21 cellular contexts compared by ENCODE assay signal in the genomic region with DNA sequence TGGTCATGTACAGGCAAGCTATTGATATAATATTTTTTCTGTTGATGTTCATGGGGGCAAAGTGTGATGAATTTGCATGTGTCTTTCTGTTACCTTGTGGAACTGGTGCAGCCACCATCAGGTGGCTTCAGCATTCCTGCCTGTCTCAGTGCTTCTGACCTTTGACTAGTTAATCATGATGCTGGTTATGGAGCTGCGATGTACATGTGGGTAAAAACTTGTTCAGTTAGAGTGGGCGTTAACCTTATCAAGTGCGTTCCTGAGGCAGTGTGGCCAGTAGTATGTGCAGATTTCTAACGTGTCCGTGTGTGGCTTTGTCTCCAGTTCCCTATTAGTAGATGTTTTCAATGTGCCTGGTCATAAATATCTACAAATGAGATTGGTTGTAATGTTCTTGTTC.
DNase-seq lines count a peak whose midpoint lies in the region; FAIRE-seq and TF ChIP-seq lines count a peak whose summit lies in the region.
"Had no signal": no experiment of that assay in that cellular context is flagged by ENCODE, and none has a peak within 500 bp of the region (broad histone marks: within the 10 kb centered on the region; RNA-seq: fewer than 3 reads in every experiment).

No MANE protein-coding gene starts in this region.

- H3K23ac ChIP-seq in trophoblast cell (ENCODE audit: low read length): no peak overlapping the region

- no peak overlapping the region for H4K12ac ChIP-seq in trophoblast cell (ENCODE audit: low read depth, low read length)

- H3K4me3 ChIP-seq in keratinocyte (ENCODE audit: control insufficient read depth in 2 of 3, extremely low read depth in 1 of 3, insufficient read depth in 2 of 3, low read depth in 1 of 3, low read length in 3 of 3) (no peak overlapping the region), trophoblast cell (ENCODE audit: low read depth, low read length) (no peak overlapping the region)
- H3K4me3 ChIP-seq: A549, GM23338 had no signal

- peak; percentile 14 for DNase-seq in NCI-H2227 (lab: John Stamatoyannopoulos, UW; ENCODE audit: unreplicated experiment)
- no peak for DNase-seq in NCI-H2227 treated with DMSO at 0.1 percent for 48 hours (lab: John Stamatoyannopoulos, UW)
- peak; percentile 15 for DNase-seq in OCI-M1 (lab: John Stamatoyannopoulos, UW)
- no peak for DNase-seq in keratinocyte (ENCODE audit: low read depth, low spot score)
- peak; percentile 78 to 88 for DNase-seq in trophoblast cell
- no peak for DNase-seq in MV-4-11 (lab: John Stamatoyannopoulos, UW)
- DNase-seq in GM19238 (ENCODE audit: insufficient read length, low spot score): no peak
- no peak for DNase-seq in GOT3 (lab: John Stamatoyannopoulos, UW)
- DNase-seq: AML-193; CD4-positive, alpha-beta T cell; GDM1; H9 had no signal

- no peak overlapping the region for H3K18ac ChIP-seq in trophoblast cell (ENCODE audit: low read length)

- H3K36me3 ChIP-seq in keratinocyte (ENCODE audit: control insufficient read depth in 2 of 2, extremely low read depth in 1 of 2, insufficient read depth in 2 of 2, low read length in 2 of 2): no peaks in the 10 kb centered on the region
- H3K36me3 ChIP-seq in trophoblast cell (ENCODE audit: control insufficient read depth in 1 of 2, insufficient read depth in 2 of 2, low read length in 2 of 2): no peaks in the 10 kb centered on the region

- H3K9me3 ChIP-seq in keratinocyte (ENCODE audit: control insufficient read depth, low read depth, low read length) (no peaks in the 10 kb centered on the region), trophoblast cell (ENCODE audit: insufficient read depth, low read depth, low read length) (no peaks in the 10 kb centered on the region)
- H3K9me3 ChIP-seq: A549, Caco-2 had no signal

- no peak overlapping the region for H4K91ac ChIP-seq in trophoblast cell (ENCODE audit: low read depth, low read length)

- H2BK5ac ChIP-seq in trophoblast cell (ENCODE audit: low read depth, low read length, poor library complexity): no peak overlapping the region

- no peak overlapping the region for H2BK12ac ChIP-seq in trophoblast cell (ENCODE audit: low read length)

- H2BK120ac ChIP-seq in trophoblast cell (ENCODE audit: insufficient read depth, low read length, poor library complexity): no peak overlapping the region

- no peak for TF ChIP-seq CTCF in keratinocyte (optimal IDR thresholded peaks at IDR 0.05 in 1 of 3, IDR thresholded peaks at IDR 0.05 in 1 of 3, conservative IDR thresholded peaks at IDR 0.05 in 1 of 3; ENCODE audit: extremely low read depth in 1 of 3, insufficient read depth in 2 of 3, low read length in 3 of 3)

- H3K4me1 ChIP-seq in keratinocyte (ENCODE audit: control insufficient read depth, extremely low read depth, insufficient read depth, low read length): no peaks in the 10 kb centered on the region
- no peaks in the 10 kb centered on the region for H3K4me1 ChIP-seq in trophoblast cell (ENCODE audit: control insufficient read depth in 1 of 2, insufficient read depth in 2 of 2, low read length in 2 of 2)
- H3K4me1 ChIP-seq: A549 had no signal

- H3K9ac ChIP-seq in keratinocyte (ENCODE audit: control insufficient read depth, extremely low read depth, insufficient read depth, low read length) (no peak overlapping the region), trophoblast cell (ENCODE audit: low read length) (no peak overlapping the region)

- WGBS in trophoblast cell (ENCODE audit: extremely low coverage, insufficient coverage, insufficient read length): no CpG with 5 or more reads among the region's 5 CpGs

- no peak for FAIRE-seq in keratinocyte (lab: Jason Lieb, UNC)
- FAIRE-seq: A549, D721Med, GM12892, GM18507, HepG2 had no signal

- no peaks in the 10 kb centered on the region for H3K27me3 ChIP-seq in keratinocyte (ENCODE audit: control insufficient read depth, extremely low read depth, insufficient read depth, low read length)
- H3K27me3 ChIP-seq in trophoblast cell (ENCODE audit: insufficient read depth, low read length): no peaks in the 10 kb centered on the region

- no peaks in the 10 kb centered on the region for H3K79me2 ChIP-seq in keratinocyte (ENCODE audit: control insufficient read depth, insufficient read depth, low read length)
- H3K79me2 ChIP-seq in trophoblast cell (ENCODE audit: control insufficient read depth, insufficient read depth, low read length, poor library complexity): no peaks in the 10 kb centered on the region

- no peak overlapping the region for H4K8ac ChIP-seq in trophoblast cell (ENCODE audit: low read depth, low read length)

- no peak overlapping the region for H3K14ac ChIP-seq in trophoblast cell (ENCODE audit: low read length)

- dilution Hi-C loops in keratinocyte (cut with MboI; ENCODE audit: extremely low pct_ligation_motif_present, low sequenced_read_pairs): no loop called here

- H4K20me1 ChIP-seq in keratinocyte (ENCODE audit: control insufficient read depth, extremely low read depth, insufficient read depth, low read length): no peaks in the 10 kb centered on the region

- H2AK5ac ChIP-seq in trophoblast cell (ENCODE audit: low read length): no peak overlapping the region

- no peaks in the 10 kb centered on the region for H3K9me1 ChIP-seq in keratinocyte (ENCODE audit: control insufficient read depth, extremely low read depth, insufficient read depth, low read length)

- H3K79me1 ChIP-seq in trophoblast cell (ENCODE audit: low read length): no peaks in the 10 kb centered on the region

- H2AFZ ChIP-seq in keratinocyte (ENCODE audit: control insufficient read depth, low read length) (peak overlapping the region; percentile 15), trophoblast cell (ENCODE audit: insufficient read depth, low read length, poor library complexity) (no peak overlapping the region)
- H2AFZ ChIP-seq: GM23338 had no signal

- H3K4me2 ChIP-seq in keratinocyte (ENCODE audit: control insufficient read depth, extremely low read depth, insufficient read depth, low read depth, low read length) (no peak overlapping the region), trophoblast cell (ENCODE audit: low read length) (no peak overlapping the region)
- H3K4me2 ChIP-seq: A549, GM23338 had no signal

- no peak overlapping the region for H3K27ac ChIP-seq in keratinocyte (ENCODE audit: control insufficient read depth, insufficient read depth, low read length)
- H3K27ac ChIP-seq in trophoblast cell (ENCODE audit: low read depth, low read length): no peak overlapping the region
- H3K27ac ChIP-seq: 22Rv1, A549, C4-2B had no signal

- H3K4ac ChIP-seq in trophoblast cell (ENCODE audit: low read depth, low read length): no peak overlapping the region

Comparison
In these comparisons a context has a peak if more than half of its experiments do, and no peak if none do; other contexts are left out.
1. DNase-seq: peak in NCI-H2227 (single experiment), OCI-M1 (single experiment) and trophoblast cell (2 of 2); none in NCI-H2227 treated with DMSO at 0.1 percent for 48 hours (single experiment), keratinocyte (single experiment), MV-4-11 (single experiment), GM19238 (single experiment) and GOT3 (single experiment).